14 cellular contexts compared by ENCODE assay signal in the genomic region with DNA sequence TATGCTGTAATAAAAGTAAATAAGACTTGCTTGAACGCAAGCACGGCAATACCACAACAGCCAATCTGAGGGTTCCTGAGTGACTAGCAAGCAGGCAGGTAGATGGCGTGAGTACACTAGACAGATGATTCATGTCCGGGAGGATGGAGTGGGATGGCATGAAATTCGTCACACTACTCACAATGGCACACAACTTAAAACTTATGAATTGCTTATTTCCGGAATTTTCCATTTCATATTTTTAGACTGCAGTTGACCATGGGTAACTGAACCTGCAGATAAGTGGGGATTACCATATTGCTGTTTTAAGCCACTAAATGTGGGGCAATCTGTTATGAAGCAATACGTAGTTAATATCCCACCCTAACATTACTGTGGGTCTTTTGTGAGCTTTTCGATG.
DNase-seq lines count a peak whose midpoint lies in the region; ATAC-seq lines count a peak whose summit lies in the region.
"Had no signal": no experiment of that assay in that cellular context is flagged by ENCODE, and none has a peak within 500 bp of the region (broad histone marks: within the 10 kb centered on the region; RNA-seq: fewer than 3 reads in every experiment).

No MANE protein-coding gene starts in this region.

- DNase-seq in COLO829 (ENCODE audit: low spot score) (peak; percentile 39), H4 (ENCODE audit: low spot score) (peak; percentile 53), SW 1271 (lab: John Stamatoyannopoulos, UW) (peak; percentile 20 to 48)
- no peak for DNase-seq in effector CD4-positive, alpha-beta T cell
- DNase-seq: activated naive CD8-positive, alpha-beta T cell treated with anti-CD3 and anti-CD28 coated beads, Interleukin-2, amount 10 ng/mL, durations not matched to agents 7 days and 5 days; cerebellar nuclear complex; hippocampal formation; left colon; NCI-H510A treated with DMSO at 0.1 percent for 48 hours; T-helper 17 cell had no signal

- ATAC-seq in esophagus mucosa (peak; percentile 65), HG02763 (IDR thresholded peaks at IDR 0.05; ENCODE audit: unreplicated experiment) (no peak), HG03196 (IDR thresholded peaks at IDR 0.05; ENCODE audit: unreplicated experiment) (no peak)
- ATAC-seq: left colon, Panc1, T-helper 17 cell had no signal
